8 cellular contexts compared by ENCODE assay signal in the genomic region with DNA sequence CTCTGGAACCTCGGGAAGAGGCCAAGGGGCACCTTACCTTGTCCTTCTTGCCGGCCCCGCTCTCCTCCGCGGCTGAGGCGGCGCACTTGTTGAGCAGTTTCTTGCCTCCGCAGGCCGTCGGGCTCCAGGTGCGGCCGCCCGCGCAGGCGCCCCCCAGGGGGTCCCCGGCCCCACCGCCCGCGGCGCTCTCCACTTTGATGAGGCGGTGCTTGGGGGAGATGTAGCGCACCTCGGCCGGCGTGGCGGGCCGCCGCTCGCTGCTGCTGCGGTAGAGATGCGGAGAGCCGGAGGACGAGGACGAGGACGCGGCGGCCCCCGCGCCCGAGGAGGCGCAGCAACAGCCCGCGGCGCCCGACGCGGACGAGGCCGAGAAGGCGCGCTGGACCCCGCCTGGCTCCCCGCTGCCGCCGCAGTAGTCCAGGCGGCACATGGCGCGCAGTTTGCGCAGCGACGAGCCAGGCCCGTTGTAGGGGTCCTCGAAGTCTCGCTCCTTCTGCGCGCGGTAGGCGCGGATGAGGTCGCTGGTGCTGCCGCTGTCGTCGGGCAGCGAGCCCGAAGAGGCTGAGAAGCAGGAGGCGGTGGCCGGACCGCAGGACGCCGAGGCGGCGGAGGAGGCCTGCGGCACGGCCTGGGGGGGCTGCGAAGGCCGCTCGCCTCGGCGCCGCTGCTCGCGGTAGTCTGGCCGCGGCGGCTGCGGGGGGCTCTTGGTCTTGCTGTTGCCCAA. TPM values are rescaled to one million over a fixed set of nuclear protein-coding genes. Genes with fewer than 3 reads are reported as not detected.
A peak's percentile ranks its signal among the peaks of the same experiment; 100 is the strongest.
DNase-seq lines count a peak whose midpoint lies in the region; FAIRE-seq and TF ChIP-seq lines count a peak whose summit lies in the region.

No MANE protein-coding gene starts in this region.

- peak; percentile 40 for DNase-seq in activated T-cell treated with anti-CD3 and anti-CD28 coated beads, Interleukin-2, amount 50 U/mL, for 1 hour
- DNase-seq in activated T-cell treated with anti-CD3 and anti-CD28 coated beads for 4 hours: no peak
- DNase-seq in activated CD4-positive, alpha-beta memory T cell treated with anti-CD3 and anti-CD28 coated beads, Interleukin-2, amount 10 ng/mL, durations not matched to agents 7 days and 5 days: no peak
- no peak for DNase-seq in esophagus squamous epithelium (lab: John Stamatoyannopoulos, UW)
- DNase-seq in progenitor cell of endocrine pancreas (ENCODE audit: low spot score, unreplicated experiment): no peak
- DNase-seq in D721Med (ENCODE audit: insufficient read length, low spot score): no peak
- no peak for DNase-seq in midbrain (lab: John Stamatoyannopoulos, UW)
- no peak for DNase-seq in foreskin melanocyte

- no peaks in the 10 kb centered on the region for H3K36me3 Mint-ChIP-seq in activated CD4-positive, alpha-beta memory T cell treated with anti-CD3 and anti-CD28 coated beads, Interleukin-2, amount 10 ng/mL, durations not matched to agents 7 days and 5 days (ENCODE audit: low read depth)
- H3K36me3 Mint-ChIP-seq in progenitor cell of endocrine pancreas (ENCODE audit: insufficient read depth): peaks cover 3% of the 10 kb centered on the region

- CTCF ChIA-PET in activated CD4-positive, alpha-beta memory T cell treated with anti-CD3 and anti-CD28 coated beads, Interleukin-2, amount 10 ng/mL, durations not matched to agents 7 days and 5 days (lab: Charles Lee): interaction anchor here (0.9 to 1.8 kb wide), 7 partner anchors 8 to 165 kb away, joined by 3 to 10 read pairs (median 4); partner anchors contain the start of gene SLC25A51

- no peak for FAIRE-seq in D721Med (lab: Jason Lieb, UNC)

- no peaks in the 10 kb centered on the region for H3K27me3 ChIP-seq in esophagus squamous epithelium

- H3K4me3 Mint-ChIP-seq in activated CD4-positive, alpha-beta memory T cell treated with anti-CD3 and anti-CD28 coated beads, Interleukin-2, amount 10 ng/mL, durations not matched to agents 7 days and 5 days: peak overlapping the region; percentile 71
- peak overlapping the region; percentile 82 for H3K4me3 Mint-ChIP-seq in progenitor cell of endocrine pancreas (ENCODE audit: low read depth)

- peaks cover 22% of the 10 kb centered on the region for H3K4me1 Mint-ChIP-seq in activated CD4-positive, alpha-beta memory T cell treated with anti-CD3 and anti-CD28 coated beads, Interleukin-2, amount 10 ng/mL, durations not matched to agents 7 days and 5 days
- H3K4me1 Mint-ChIP-seq in progenitor cell of endocrine pancreas (ENCODE audit: low read depth): peaks cover 51% of the 10 kb centered on the region

- H3K4me1 ChIP-seq in esophagus squamous epithelium: peaks cover 33 to 70% (median 37%) of the 10 kb centered on the region in 3 donors

- no peaks in the 10 kb centered on the region for H3K36me3 ChIP-seq in esophagus squamous epithelium

- POLR2A ChIA-PET in activated CD4-positive, alpha-beta memory T cell treated with anti-CD3 and anti-CD28 coated beads, Interleukin-2, amount 10 ng/mL, durations not matched to agents 7 days and 5 days (lab: Charles Lee): interaction anchor here (1.2 kb wide), 1 partner anchor 156 kb away, joined by 3 read pairs; no protein-coding TSS in a partner anchor

- 1% methylated on average over 31 of the region's 96 CpGs; no CpG with 5 or more reads in 1 of the 2 donors for WGBS in esophagus squamous epithelium, 2 donors

- intact Hi-C loops in esophagus squamous epithelium (cut with DNase I): no loop called here

- no peak for TF ChIP-seq POLR2A in esophagus squamous epithelium (IDR thresholded peaks at IDR 0.05)

- peaks cover 27% of the 10 kb centered on the region for H3K27me3 Mint-ChIP-seq in activated CD4-positive, alpha-beta memory T cell treated with anti-CD3 and anti-CD28 coated beads, Interleukin-2, amount 10 ng/mL, durations not matched to agents 7 days and 5 days
- no peaks in the 10 kb centered on the region for H3K27me3 Mint-ChIP-seq in progenitor cell of endocrine pancreas

- H3K9me3 Mint-ChIP-seq in activated CD4-positive, alpha-beta memory T cell treated with anti-CD3 and anti-CD28 coated beads, Interleukin-2, amount 10 ng/mL, durations not matched to agents 7 days and 5 days: no peaks in the 10 kb centered on the region
- H3K9me3 Mint-ChIP-seq in progenitor cell of endocrine pancreas (ENCODE audit: low read depth): no peaks in the 10 kb centered on the region

- no peaks in the 10 kb centered on the region for H3K9me3 ChIP-seq in esophagus squamous epithelium

- no peak overlapping the region for H3K27ac Mint-ChIP-seq in activated CD4-positive, alpha-beta memory T cell treated with anti-CD3 and anti-CD28 coated beads, Interleukin-2, amount 10 ng/mL, durations not matched to agents 7 days and 5 days
- H3K27ac Mint-ChIP-seq in progenitor cell of endocrine pancreas: no peak overlapping the region

- TF ChIP-seq CTCF in esophagus squamous epithelium (IDR thresholded peaks at IDR 0.05) (no peak), progenitor cell of endocrine pancreas (IDR thresholded peaks at IDR 0.05; ENCODE audit: unreplicated experiment) (no peak), D721Med (IDR thresholded peaks at IDR 0.05; ENCODE audit: insufficient read depth, missing control alignments) (no peak)

- peak overlapping the region; percentile 91 to 97 (median 96) for H3K27ac ChIP-seq in esophagus squamous epithelium

- peak overlapping the region; percentile 77 to 91 (median 91) for H3K4me3 ChIP-seq in esophagus squamous epithelium

RNA-seq across cellular contexts. Expression of gene SHB, which starts 1.0 kb away (rescaled TPM):
- total RNA-seq in activated CD4-positive, alpha-beta memory T cell treated with anti-CD3 and anti-CD28 coated beads, Interleukin-2, amount 10 ng/mL, durations not matched to agents 7 days and 5 days: 1 to 10 TPM in 1 of 2 experiments, under 1 TPM in 1; 0.93 to 1.0 TPM
- total RNA-seq in esophagus squamous epithelium: 10 to 100 TPM; 17.7 to 31.4 (median 24.2) TPM
- 22.5 and 23.9 TPM in 2 replicates for total RNA-seq in progenitor cell of endocrine pancreas

Comparison
In these comparisons a context has a peak if more than half of its experiments do, and no peak if none do; other contexts are left out.
1. RNA of gene SHB, which starts 1.0 kb away (total RNA-seq): 17.7 to 31.4 TPM in esophagus squamous epithelium and 22.5 to 23.9 TPM in progenitor cell of endocrine pancreas; 0.93 to 1.0 TPM in activated CD4-positive, alpha-beta memory T cell treated with anti-CD3 and anti-CD28 coated beads, Interleukin-2, amount 10 ng/mL, durations not matched to agents 7 days and 5 days; every median in the first group is over 4 times any median in the second.